8 cellular contexts compared by ENCODE assay signal in genomic region chr11:47213985-47214564, GRCh38. TPM values are rescaled to one million over a fixed set of nuclear protein-coding genes. Genes with fewer than 3 reads are reported as not detected.
A peak's percentile ranks its signal among the peaks of the same experiment; 100 is the strongest.
DNase-seq lines count a peak whose midpoint lies in the region; ATAC-seq and TF ChIP-seq lines count a peak whose summit lies in the region.

No MANE protein-coding gene starts in this region.

- H3K79me2 ChIP-seq in DND-41 (ENCODE audit: insufficient read depth, low read length) (peaks cover 34% of the 10 kb centered on the region), GM23338 (replicated peaks; ENCODE audit: insufficient read depth) (peaks cover 34% of the 10 kb centered on the region)

- peak overlapping the region; percentile 91 for H3K4me3 Mint-ChIP-seq in GM23338
- H3K4me3 Mint-ChIP-seq in neural crest cell = peak overlapping the region; percentile 87

- H3K4me3 ChIP-seq in DND-41 (ENCODE audit: low read depth in 1 of 2, low read length in 2 of 2) (peak overlapping the region; percentile 83 to 90), GM23338 (peak overlapping the region; percentile 77), foreskin fibroblast (ENCODE audit: low read depth in 1 of 2, low read length in 2 of 2) (peak overlapping the region; percentile 92 to 96)

- H3K4me1 Mint-ChIP-seq in GM23338 = peaks cover 21% of the 10 kb centered on the region
- H3K4me1 Mint-ChIP-seq in neural crest cell = peaks cover 35% of the 10 kb centered on the region

- H4K20me1 ChIP-seq in DND-41 (ENCODE audit: insufficient read depth, low read length) (peaks cover 2% of the 10 kb centered on the region; the same call in 1 of the 2 replicates), GM23338 (replicated peaks; ENCODE audit: insufficient read depth) (no peaks in the 10 kb centered on the region; the same call in 1 of the 2 replicates)

- H3K9ac ChIP-seq in DND-41 (ENCODE audit: low read depth, low read length) = peak overlapping the region; percentile 97

- H3K9me3 Mint-ChIP-seq in GM23338 (no peaks in the 10 kb centered on the region), neural crest cell (no peaks in the 10 kb centered on the region)

- H2AFZ ChIP-seq in DND-41 (ENCODE audit: low read depth, low read length) (peak overlapping the region; percentile 98), GM23338 (peak overlapping the region; percentile 82; the same call in 1 of the 2 replicates)

- peak overlapping the region; percentile 99 for H3K27ac Mint-ChIP-seq in GM23338
- peak overlapping the region; percentile 62 for H3K27ac Mint-ChIP-seq in neural crest cell (ENCODE audit: unreplicated experiment)

- H3K36me3 ChIP-seq in DND-41 (ENCODE audit: insufficient read depth, low read length) (peaks cover 17% of the 10 kb centered on the region), GM23338 (ENCODE audit: insufficient read depth) (no peaks in the 10 kb centered on the region; the same call in 1 of the 2 replicates)

- H3K27ac ChIP-seq in DND-41 (ENCODE audit: low read length) = peak overlapping the region; percentile 96
- H3K27ac ChIP-seq in GM23338 (ENCODE audit: low read depth) = peak overlapping the region; percentile 94

- no peak for TF ChIP-seq CTCF in DND-41 (IDR thresholded peaks at IDR 0.05; ENCODE audit: borderline replicate concordance, extremely low read depth, low read length, poor library complexity, severe bottlenecking)
- no peak for TF ChIP-seq CTCF in GM23338 (conservative IDR thresholded peaks at IDR 0.05; ENCODE audit: low read depth in 2 of 2)
- TF ChIP-seq CTCF in foreskin fibroblast (IDR thresholded peaks at IDR 0.05; ENCODE audit: low read depth, low read length) = no peak
- TF ChIP-seq CTCF in neural crest cell (conservative IDR thresholded peaks at IDR 0.05) = no peak

- DNase-seq in DND-41 = peak; percentile 93
- DNase-seq in GM23338 (ENCODE audit: low spot score) = peak; percentile 96
- DNase-seq in Kasumi-1 (lab: John Stamatoyannopoulos, UW) = peak; percentile 57 to 72
- DNase-seq in SHP77 (lab: John Stamatoyannopoulos, UW) = peak; percentile 90 to 96
- peak; percentile 75 for DNase-seq in activated gamma-delta T cell treated with Interleukin-2 at 50 U/mL for 16 hours
- DNase-seq in foreskin fibroblast = peak; percentile 82 to 94
- peak; percentile 10 for DNase-seq in neural crest cell (ENCODE audit: low read depth, low spot score)
- peak; percentile 89 for DNase-seq in stromal cell of bone marrow (ENCODE audit: low read depth)

- H3K4me2 ChIP-seq in DND-41 (ENCODE audit: insufficient read depth, low read length) (peak overlapping the region; percentile 93), GM23338 (peak overlapping the region; percentile 75)

- H3K27me3 Mint-ChIP-seq in GM23338 (ENCODE audit: insufficient read depth, low read depth, poor library complexity) (peaks cover 3% of the 10 kb centered on the region), neural crest cell (ENCODE audit: low read depth) (peaks cover 5% of the 10 kb centered on the region)

- no peaks in the 10 kb centered on the region for H3K9me2 ChIP-seq in GM23338 (ENCODE audit: insufficient read depth)

- no peaks in the 10 kb centered on the region for H3K9me3 ChIP-seq in DND-41 (ENCODE audit: insufficient read depth, low read length, severe bottlenecking)

- ATAC-seq in DND-41 (ENCODE audit: insufficient read depth, low read depth) (peak; percentile 91), GM23338 (peak; percentile 91)

- H3K27me3 ChIP-seq in DND-41 (ENCODE audit: insufficient read depth, low read length, poor library complexity) = no peaks in the 10 kb centered on the region
- no peaks in the 10 kb centered on the region for H3K27me3 ChIP-seq in GM23338 (ENCODE audit: insufficient read depth)

- H3F3A ChIP-seq in GM23338 (replicated peaks; ENCODE audit: low read depth) = peaks cover 15% of the 10 kb centered on the region; the same call in 1 of the 2 replicates

- H3K4me1 ChIP-seq in DND-41 (ENCODE audit: insufficient read depth, low read length) (peaks cover 44% of the 10 kb centered on the region), GM23338 (ENCODE audit: insufficient read depth) (peaks cover 17% of the 10 kb centered on the region)

- H3K36me3 Mint-ChIP-seq in GM23338 (ENCODE audit: low read depth) = peaks cover 14% of the 10 kb centered on the region
- H3K36me3 Mint-ChIP-seq in neural crest cell (ENCODE audit: low read depth) = peaks cover 3% of the 10 kb centered on the region

TF ChIP-seq in GM23338, 12 proteins besides CTCF, POLR2A, EP300 and RAD21:
- TF ChIP-seq ETS1 (IDR thresholded peaks at IDR 0.05) (no peak), NANOG (IDR thresholded peaks at IDR 0.05; ENCODE audit: borderline replicate concordance) (no peak), CREB1 (CRISPR knock-in tag; IDR thresholded peaks at IDR 0.05; ENCODE audit: low read depth) (peak; percentile 70), POLR2AphosphoS5 (IDR thresholded peaks at IDR 0.05; ENCODE audit: low read depth) (peak; percentile 78)
TF ChIP-seq in GM23338: peak in this region for 2.

RNA-seq across cellular contexts. Expression of gene DDB2, which starts 0.7 kb away (rescaled TPM):
- 62.5 and 63.1 TPM in 2 replicates for total RNA-seq in GM23338 (2014; rRNA removed; shearing (Covaris generic))
- 58.7 and 60.2 TPM in 2 replicates for polyA plus RNA-seq in GM23338 (2016; fragmentation: Nextera tagmentation; extraction: Ambion mirVana)
- total RNA-seq in neural crest cell = 32.2 and 33.9 TPM in 2 replicates

RNA-seq across cellular contexts. Expression of gene PACSIN3, which starts 27.8 kb away (rescaled TPM):
- total RNA-seq in GM23338 (2014; rRNA removed; shearing (Covaris generic)) = 66.5 and 72.1 TPM in 2 replicates
- 38.8 and 39.6 TPM in 2 replicates for polyA plus RNA-seq in GM23338 (2016; fragmentation: Nextera tagmentation; extraction: Ambion mirVana)
- 56.4 and 57.0 TPM in 2 replicates for total RNA-seq in neural crest cell

RNA-seq across cellular contexts. Expression of gene ACP2, which starts 34.5 kb away (rescaled TPM):
- 32.1 and 33.5 TPM in 2 replicates for total RNA-seq in GM23338 (2014; rRNA removed; shearing (Covaris generic))
- 5.6 and 7.3 TPM in 2 replicates for polyA plus RNA-seq in GM23338 (2016; fragmentation: Nextera tagmentation; extraction: Ambion mirVana)
- 41.0 and 41.7 TPM in 2 replicates for total RNA-seq in neural crest cell

RNA-seq across cellular contexts. Expression of gene ARFGAP2, which starts 37.4 kb away (rescaled TPM):
- total RNA-seq in GM23338 (2014; rRNA removed; shearing (Covaris generic)) = 111 and 122 TPM in 2 replicates
- polyA plus RNA-seq in GM23338 (2016; fragmentation: Nextera tagmentation; extraction: Ambion mirVana) = 24.2 and 25.6 TPM in 2 replicates
- total RNA-seq in neural crest cell = 108 and 110 TPM in 2 replicates

RNA-seq across cellular contexts. Expression of gene NR1H3, which starts 43.7 kb away (rescaled TPM):
- total RNA-seq in GM23338 (2014; rRNA removed; shearing (Covaris generic)) = 23.7 and 23.8 TPM in 2 replicates
- 16.5 and 17.5 TPM in 2 replicates for polyA plus RNA-seq in GM23338 (2016; fragmentation: Nextera tagmentation; extraction: Ambion mirVana)
- 15.2 and 19.1 TPM in 2 replicates for total RNA-seq in neural crest cell

Comparison
In these comparisons a context has a peak if more than half of its experiments do, and no peak if none do; other contexts are left out.
1. Peak in every context shown above with its lines: DNase-seq, ATAC-seq, H3K4me3 ChIP-seq and H3K27ac ChIP-seq.
2. DNase-seq: peak in every context shown above with its lines; median percentile 96 in GM23338; 93 in DND-41; 93 in SHP77; 89 in stromal cell of bone marrow; 88 in foreskin fibroblast; 75 in activated gamma-delta T cell treated with Interleukin-2 at 50 U/mL for 16 hours; 64 in Kasumi-1; 10 in neural crest cell.